9 cellular contexts compared by ENCODE assay signal in genomic region chr6:154410215-154410614, GRCh38. TPM values are rescaled to one million over a fixed set of nuclear protein-coding genes. Genes with fewer than 3 reads are reported as not detected.
A peak's percentile ranks its signal among the peaks of the same experiment; 100 is the strongest.
DNase-seq lines count a peak whose midpoint lies in the region; ATAC-seq, FAIRE-seq and TF ChIP-seq lines count a peak whose summit lies in the region.
"Had no signal": no experiment of that assay in that cellular context is flagged by ENCODE, and none has a peak within 500 bp of the region (broad histone marks: within the 10 kb centered on the region; RNA-seq: fewer than 3 reads in every experiment).

No MANE protein-coding gene starts in this region.

- H3K4me1 ChIP-seq in mammary epithelial cell (ENCODE audit: insufficient read depth, low read length): peaks cover 14% of the 10 kb centered on the region
- peaks cover 30% of the 10 kb centered on the region for H3K4me1 ChIP-seq in HepG2 (ENCODE audit: insufficient read depth, low read length)

- dilution Hi-C loops in mammary epithelial cell (cut with HindIII; ENCODE audit: low sequenced_read_pairs): no loop called here

- TF ChIP-seq CTCF in mammary epithelial cell (conservative IDR thresholded peaks at IDR 0.05 in 1 of 2, IDR thresholded peaks at IDR 0.05 in 1 of 2; ENCODE audit: extremely low read depth in 1 of 2, insufficient read depth in 1 of 2, low read depth in 1 of 2, low read length in 2 of 2) (no peak), HepG2 (CRISPR knock-in tag; IDR thresholded peaks at IDR 0.05) (no peak), WERI-Rb-1 (IDR thresholded peaks at IDR 0.05; ENCODE audit: low read depth, low read length) (no peak)

- peak overlapping the region; percentile 35 for H3K27ac ChIP-seq in mammary epithelial cell (ENCODE audit: insufficient read depth, low read depth, low read length)
- no peak overlapping the region for H3K27ac ChIP-seq in HepG2 (ENCODE audit: extremely low read length, insufficient read depth, low read length)
- peak overlapping the region; percentile 58 for H3K27ac ChIP-seq in substantia nigra (ENCODE audit: low read depth, low read length, poor library complexity, severe bottlenecking)
- no peak overlapping the region for H3K27ac ChIP-seq in WERI-Rb-1

- H3K9me3 ChIP-seq in mammary epithelial cell (replicated peaks; ENCODE audit: insufficient read depth, low read length): no peaks in the 10 kb centered on the region
- no peaks in the 10 kb centered on the region for H3K9me3 ChIP-seq in HepG2 (ENCODE audit: low read length)
- H3K9me3 ChIP-seq in WERI-Rb-1 (ENCODE audit: severe bottlenecking): no peaks in the 10 kb centered on the region

- in situ Hi-C loops in mammary epithelial cell (cut with MboI; ENCODE audit: low sequenced_read_pairs in 2 of 2): no loop called here
- in situ Hi-C loops in HepG2 (cut with HindIII; ENCODE audit: extremely low pct_ligation_motif_present, low pct_unique_long_range_greater_than_20kb): no loop called here

- peak overlapping the region; percentile 54 for H3K4me2 ChIP-seq in mammary epithelial cell (ENCODE audit: insufficient read depth, low read depth, low read length)
- no peak overlapping the region for H3K4me2 ChIP-seq in HepG2 (ENCODE audit: low read depth, low read length)

- TF ChIP-seq EP300 in HepG2 (IDR thresholded peaks at IDR 0.05; ENCODE audit: low read depth in 2 of 2, low read length in 2 of 2) (no peak), HepG2 (CRISPR knock-in tag; IDR thresholded peaks at IDR 0.05; ENCODE audit: borderline replicate concordance) (no peak)

- BruUV-seq in mammary epithelial cell (replicated peaks; lab: Mats Ljungman, UMichigan): no TSS peak
- BruUV-seq in HepG2 (replicated peaks; lab: Mats Ljungman, UMichigan): TSS peak; percentile 13

- intact Hi-C loops in mammary epithelial cell (cut with micrococcal nuclease) (loop anchor here (1.0 kb wide), 1 partner anchor 256 kb away; no protein-coding TSS in a partner anchor), HepG2 (cut with micrococcal nuclease; ENCODE audit: unreplicated experiment) (no loop called here)

- TF ChIP-seq RAD21 in HepG2 (CRISPR knock-in tag; IDR thresholded peaks at IDR 0.05): no peak

- no peaks in the 10 kb centered on the region for H3K36me3 ChIP-seq in mammary epithelial cell (ENCODE audit: insufficient read depth, low read length)
- peaks cover 32 to 82% of the 10 kb centered on the region in 2 experiments for H3K36me3 ChIP-seq in HepG2 (replicated peaks in 1 of 2; ENCODE audit: control insufficient read depth in 1 of 2, insufficient read depth in 2 of 2, low read length in 2 of 2)
- H3K36me3 ChIP-seq in WERI-Rb-1: no peaks in the 10 kb centered on the region

- WGBS in mammary epithelial cell (ENCODE audit: low coverage, missing lambda C conversion rate): 15% methylated on average over 6 of the region's 6 CpGs
- WGBS in HepG2 (ENCODE audit: low lambda C conversion rate): 96% methylated on average over 6 of the region's 6 CpGs

- H3K27me3 ChIP-seq in mammary epithelial cell (ENCODE audit: insufficient read depth, low read length): no peaks in the 10 kb centered on the region
- H3K27me3 ChIP-seq in HepG2 (ENCODE audit: control insufficient read depth in 1 of 2, insufficient read depth in 2 of 2, low read length in 2 of 2): no peaks in the 10 kb centered on the region
- H3K27me3 ChIP-seq in WERI-Rb-1 (ENCODE audit: insufficient read depth, low read depth, severe bottlenecking): no peaks in the 10 kb centered on the region

- CTCF ChIA-PET in mammary epithelial cell (lab: Charles Lee; ENCODE audit: low non-redundant PET): no interaction called here
- CTCF ChIA-PET in HepG2 (lab: Yijun Ruan, JAX; ENCODE audit: low intra/inter-chr PET ratio, low total read pairs): no interaction called here

- no peak overlapping the region for H3K9ac ChIP-seq in mammary epithelial cell (ENCODE audit: insufficient read depth, low read length)
- no peak overlapping the region for H3K9ac ChIP-seq in HepG2 (ENCODE audit: insufficient read depth, low read depth, low read length)

- H4K20me1 ChIP-seq in mammary epithelial cell (ENCODE audit: insufficient read depth, low read length) (no peaks in the 10 kb centered on the region), HepG2 (ENCODE audit: insufficient read depth, low read length) (no peaks in the 10 kb centered on the region)

- peak overlapping the region; percentile 70 for H2AFZ ChIP-seq in mammary epithelial cell (ENCODE audit: low read depth, low read length)
- H2AFZ ChIP-seq in HepG2 (ENCODE audit: low read length): no peak overlapping the region

- DNase-seq in mammary epithelial cell (peak; percentile 8), HepG2 (ENCODE audit: low spot score) (no peak), substantia nigra (lab: John Stamatoyannopoulos, UW) (no peak), WERI-Rb-1 (no peak), NCI-H510A (lab: John Stamatoyannopoulos, UW) (no peak), NCI-H2227 (lab: John Stamatoyannopoulos, UW; ENCODE audit: unreplicated experiment) (no peak)

- peak; percentile 23 for ATAC-seq in HG03280 (IDR thresholded peaks at IDR 0.05; ENCODE audit: unreplicated experiment)
- ATAC-seq in HepG2: no peak
- no peak for ATAC-seq in GM21447 (IDR thresholded peaks at IDR 0.05; ENCODE audit: unreplicated experiment)

- no peak for FAIRE-seq in HepG2 (lab: Jason Lieb, UNC)

- TF ChIP-seq POLR2A in HepG2 (IDR thresholded peaks at IDR 0.05; ENCODE audit: insufficient read depth in 1 of 2, low read depth in 2 of 2, low read length in 2 of 2): no peak

- H3K79me2 ChIP-seq in mammary epithelial cell (ENCODE audit: insufficient read depth, low read length): no peaks in the 10 kb centered on the region
- H3K79me2 ChIP-seq in HepG2 (ENCODE audit: insufficient read depth, low read length): no peaks in the 10 kb centered on the region

- POLR2A ChIA-PET in HepG2 (lab: Yijun Ruan, JAX): no interaction called here

- no peak overlapping the region for H3K4me3 ChIP-seq in mammary epithelial cell (replicated peaks in 1 of 3; ENCODE audit: insufficient read depth in 1 of 3, low read depth in 2 of 3, low read length in 3 of 3)
- no peak overlapping the region for H3K4me3 ChIP-seq in HepG2 (replicated peaks in 1 of 3; ENCODE audit: insufficient read depth in 1 of 3, low read depth in 2 of 3, low read length in 3 of 3)
- no peak overlapping the region for H3K4me3 ChIP-seq in WERI-Rb-1 (ENCODE audit: low read depth, low read length)

TF ChIP-seq in HepG2, 621 proteins besides CTCF, POLR2A, EP300 and RAD21:
- TF ChIP-seq GABPB1 (CRISPR knock-in tag; IDR thresholded peaks at IDR 0.05) (no peak), BRF2 (CRISPR knock-in tag; IDR thresholded peaks at IDR 0.05) (no peak), KDM6A (CRISPR knock-in tag; IDR thresholded peaks at IDR 0.05; ENCODE audit: low read depth) (no peak), SALL1 (CRISPR knock-in tag; IDR thresholded peaks at IDR 0.05) (no peak), ZNF580 (CRISPR knock-in tag; IDR thresholded peaks at IDR 0.05; ENCODE audit: borderline replicate concordance, low read depth) (no peak), PLRG1 (conservative IDR thresholded peaks at IDR 0.05) (no peak), FOSL1 (CRISPR knock-in tag; IDR thresholded peaks at IDR 0.05; ENCODE audit: borderline replicate concordance) (no peak)

RNA-seq across cellular contexts. Expression of gene IPCEF1, which starts 53.6 kb away (rescaled TPM):
- total RNA-seq in mammary epithelial cell (under 1 TPM in 1 of 2 donors, not detected in 1; under 0.01 TPM), HepG2 (2016; rRNA removed; fragmentation: Illumina TruSeq; extraction: Trizol) (not detected in 2 replicates)
- polyA plus RNA-seq in mammary epithelial cell (not detected), HepG2 (2011; rRNA removed) (0.03 and 0.22 TPM in 2 replicates)
- polyA minus RNA-seq in mammary epithelial cell: not detected
- 0.62 TPM in 1 of 2 replicates, not detected in the other for total RNA-seq in HepG2 (2016; cell fraction: cytosol; rRNA removed; fragmentation: Illumina TruSeq; extraction: Trizol; ENCODE audit: low read depth)
- 0.06 and 0.30 TPM in 2 replicates for total RNA-seq in HepG2 (2016; cell fraction: insoluble cytoplasmic fraction; rRNA removed; fragmentation: Illumina TruSeq; extraction: Trizol)
- total RNA-seq in HepG2 (2016; cell fraction: membrane; rRNA removed; fragmentation: Illumina TruSeq; extraction: Trizol): not detected in 2 replicates
- not detected in 2 replicates for total RNA-seq in HepG2 (2016; cell fraction: nucleus; rRNA removed; fragmentation: Illumina TruSeq; extraction: Trizol)
- polyA plus RNA-seq in HepG2 (2011; cell fraction: cytosol; rRNA removed): 0.10 and 0.19 TPM in 2 replicates
- polyA plus RNA-seq in HepG2 (2011; cell fraction: nucleus; rRNA removed): 0.02 and 0.23 TPM in 2 replicates
- polyA plus RNA-seq in HepG2 (2012): 0.03 TPM in 1 of 2 replicates, not detected in the other
- polyA plus RNA-seq in HepG2 (2016; cell fraction: cytosol; fragmentation: Illumina TruSeq; extraction: Trizol; ENCODE audit: low read depth): not detected in 2 replicates
- not detected in 2 replicates for polyA plus RNA-seq in HepG2 (2016; cell fraction: insoluble cytoplasmic fraction; fragmentation: Illumina TruSeq; extraction: Trizol; ENCODE audit: low read depth)
- polyA plus RNA-seq in HepG2 (2016; cell fraction: membrane; fragmentation: Illumina TruSeq; extraction: Trizol; ENCODE audit: low read depth): not detected in 2 replicates
- polyA plus RNA-seq in HepG2 (2016; cell fraction: nucleus; fragmentation: Illumina TruSeq; extraction: Trizol; ENCODE audit: insufficient read depth, low read depth): not detected in 2 replicates
- polyA minus RNA-seq in HepG2 (2011; rRNA and poly(A)+ RNA removed; ENCODE audit: low replicate concordance): not detected in 2 replicates
- polyA minus RNA-seq in HepG2 (2011; cell fraction: cytosol; rRNA and poly(A)+ RNA removed): 0.20 TPM in 1 of 2 replicates, not detected in the other
- polyA minus RNA-seq in HepG2 (2011; cell fraction: nucleus; rRNA and poly(A)+ RNA removed): 0.12 and 0.13 TPM in 2 replicates
- total RNA-seq: HT1080 had no signal

Comparison
In these comparisons a context has a peak if more than half of its experiments do, and no peak if none do; other contexts are left out.
1. H3K27ac ChIP-seq: peak in mammary epithelial cell (single experiment) and substantia nigra (single experiment); none in HepG2 (single experiment) and WERI-Rb-1 (single experiment).